ENCODE assay signal across 19 cellular contexts in the genomic region with DNA sequence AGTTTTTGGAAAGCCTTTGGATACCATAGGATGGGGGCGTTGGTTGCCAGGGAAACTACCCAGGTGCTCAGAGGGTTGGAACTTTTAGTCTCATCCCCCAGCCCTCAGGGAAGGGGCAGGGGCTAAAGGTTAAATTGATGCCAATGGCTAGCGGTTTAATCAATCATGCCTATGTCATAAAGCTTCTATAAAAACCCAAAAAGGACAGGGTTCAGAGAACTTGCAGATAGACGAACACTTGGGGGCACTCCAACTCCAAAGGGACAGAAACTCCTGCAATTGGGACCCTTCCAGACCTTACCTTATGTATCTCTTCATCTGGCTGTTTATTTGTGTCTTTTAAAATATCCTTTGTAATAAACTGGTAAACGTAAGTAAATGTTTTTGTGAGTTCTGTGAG. TPM values are rescaled to one million over a fixed set of nuclear protein-coding genes. Genes with fewer than 3 reads are reported as not detected.
DNase-seq lines count a peak whose midpoint lies in the region; ATAC-seq, FAIRE-seq and TF ChIP-seq lines count a peak whose summit lies in the region.
"Had no signal": no experiment of that assay in that cellular context is flagged by ENCODE, and none has a peak within 500 bp of the region (broad histone marks: within the 10 kb centered on the region; RNA-seq: fewer than 3 reads in every experiment).

No MANE protein-coding gene starts in this region.

- H3K4me1 ChIP-seq in endodermal cell (ENCODE audit: control insufficient read depth, insufficient read depth, low read length) = no peaks in the 10 kb centered on the region
- H3K4me1 ChIP-seq in gastroesophageal sphincter = no peaks in the 10 kb centered on the region
- H3K4me1 ChIP-seq: transverse colon had no signal

- peak; percentile 13 for TF ChIP-seq CTCF in D721Med (IDR thresholded peaks at IDR 0.05; ENCODE audit: insufficient read depth, missing control alignments)
- peak; percentile 49 for TF ChIP-seq CTCF in endodermal cell (conservative IDR thresholded peaks at IDR 0.05)
- TF ChIP-seq CTCF in gastroesophageal sphincter (IDR thresholded peaks at IDR 0.05) = no peak

- peaks cover 54% of the 10 kb centered on the region for H3K9me3 Mint-ChIP-seq in endodermal cell
- H3K9me3 Mint-ChIP-seq: natural killer cell had no signal

- no peak overlapping the region for H3K4me3 ChIP-seq in endodermal cell (ENCODE audit: low read length)
- no peak overlapping the region for H3K4me3 ChIP-seq in gastroesophageal sphincter
- H3K4me3 ChIP-seq: dorsolateral prefrontal cortex, transverse colon had no signal

- H3K9me3 ChIP-seq in endodermal cell (ENCODE audit: control insufficient read depth, low read length) = no peaks in the 10 kb centered on the region
- H3K9me3 ChIP-seq in gastroesophageal sphincter = no peaks in the 10 kb centered on the region
- H3K9me3 ChIP-seq: transverse colon had no signal

- H3K27me3 ChIP-seq in endodermal cell (ENCODE audit: control insufficient read depth, insufficient read depth, low read length, poor library complexity, severe bottlenecking) (no peaks in the 10 kb centered on the region), gastroesophageal sphincter (peaks cover 5% of the 10 kb centered on the region)
- H3K27me3 ChIP-seq: transverse colon had no signal

- H3K27me3 Mint-ChIP-seq in endodermal cell (ENCODE audit: insufficient read depth) = no peaks in the 10 kb centered on the region

- peaks cover 2% of the 10 kb centered on the region for H3K36me3 Mint-ChIP-seq in endodermal cell (ENCODE audit: low read depth)
- H3K36me3 Mint-ChIP-seq: activated CD8-positive, alpha-beta memory T cell treated with anti-CD3 and anti-CD28 coated beads, Interleukin-2, amount 10 ng/mL, durations not matched to agents 7 days and 5 days; natural killer cell had no signal

- no peak for ATAC-seq in gastroesophageal sphincter
- ATAC-seq: activated CD8-positive, alpha-beta memory T cell treated with anti-CD3 and anti-CD28 coated beads, Interleukin-2, amount 10 ng/mL, durations not matched to agents 7 days and 5 days; left colon; natural killer cell; stimulated activated naive CD8-positive, alpha-beta T cell treated with anti-CD3 and anti-CD28 coated beads, Interleukin-15, Interleukin-2, amounts not matched to agents 100 U/mL and 50 U/mL, for 24 hours had no signal

- H3K27ac ChIP-seq in endodermal cell (ENCODE audit: low read depth, low read length) (no peak overlapping the region), gastroesophageal sphincter (no peak overlapping the region)
- H3K27ac ChIP-seq: dorsolateral prefrontal cortex, epithelial cell of prostate, transverse colon had no signal

- H3K9ac ChIP-seq in endodermal cell (ENCODE audit: extremely low read depth, low read length, poor library complexity, severe bottlenecking) = no peak overlapping the region

- 0 to 43% methylated on average over 1 to 4 of the region's 4 CpGs for WGBS in endodermal cell (ENCODE audit: insufficient coverage in 1 of 2, insufficient read length in 1 of 2), 2 experiments
- 29 to 30% methylated on average over 3 of the region's 4 CpGs for WGBS in gastroesophageal sphincter (ENCODE audit: low coverage in 1 of 2), 2 donors

- DNase-seq in D721Med (ENCODE audit: insufficient read length, low spot score) (no peak), ELR (ENCODE audit: low read depth) (peak; percentile 17), NCI-H748 treated with DMSO at 0.1 percent for 48 hours (lab: John Stamatoyannopoulos, UW) (peak; percentile 0), endodermal cell (peak; percentile 52), occipital lobe (lab: John Stamatoyannopoulos, UW) (no peak)
- DNase-seq in stimulated activated CD4-positive, alpha-beta T cell treated with anti-CD3 and anti-CD28 coated beads, Interleukin-1b, Interleukin-23, amount 100 ng/mL, for 48 hours = no peak
- DNase-seq: activated CD8-positive, alpha-beta memory T cell treated with anti-CD3 and anti-CD28 coated beads, Interleukin-2, amount 10 ng/mL, durations not matched to agents 7 days and 5 days; AML-193; dorsolateral prefrontal cortex; GF-D8; HCEC 1CT; left colon; natural killer cell; NCI-H526 treated with DMSO at 0.1 percent for 48 hours; RPMI8226; stimulated activated naive CD8-positive, alpha-beta T cell treated with anti-CD3 and anti-CD28 coated beads, Interleukin-15, Interleukin-2, amounts not matched to agents 100 U/mL and 50 U/mL, for 24 hours; transverse colon had no signal

- FAIRE-seq in D721Med (lab: Jason Lieb, UNC) = no peak

- no peak for TF ChIP-seq POLR2A in gastroesophageal sphincter (IDR thresholded peaks at IDR 0.05)

- peaks cover 3% of the 10 kb centered on the region for H3K4me1 Mint-ChIP-seq in endodermal cell
- H3K4me1 Mint-ChIP-seq: activated CD8-positive, alpha-beta memory T cell treated with anti-CD3 and anti-CD28 coated beads, Interleukin-2, amount 10 ng/mL, durations not matched to agents 7 days and 5 days; natural killer cell had no signal

- H3K36me3 ChIP-seq in endodermal cell (ENCODE audit: control insufficient read depth, insufficient read depth, low read length) (no peaks in the 10 kb centered on the region), gastroesophageal sphincter (no peaks in the 10 kb centered on the region)
- H3K36me3 ChIP-seq: transverse colon had no signal

- H3K27ac Mint-ChIP-seq in endodermal cell = no peak overlapping the region
- H3K27ac Mint-ChIP-seq: activated CD8-positive, alpha-beta memory T cell treated with anti-CD3 and anti-CD28 coated beads, Interleukin-2, amount 10 ng/mL, durations not matched to agents 7 days and 5 days; natural killer cell had no signal

- no peak for TF ChIP-seq EP300 in gastroesophageal sphincter (IDR thresholded peaks at IDR 0.05)

- no peak overlapping the region for H3K4me3 Mint-ChIP-seq in endodermal cell
- H3K4me3 Mint-ChIP-seq: activated CD8-positive, alpha-beta memory T cell treated with anti-CD3 and anti-CD28 coated beads, Interleukin-2, amount 10 ng/mL, durations not matched to agents 7 days and 5 days; natural killer cell had no signal

RNA-seq across cellular contexts. Expression of a gene that starts 30.0 kb away (rescaled TPM):
- 1 to 10 TPM; 7.0 to 9.4 TPM for total RNA-seq in endodermal cell
- 16.5 TPM for polyA plus RNA-seq in endodermal cell (2013, experiment 1 of 2)
- polyA plus RNA-seq in endodermal cell (2013, experiment 2 of 2) = 14.7 TPM
- total RNA-seq in occipital lobe = 27.0 TPM
- 1 to 10 TPM in 2 of 4 donors, under 1 TPM in 2; 0.67 to 2.5 (median 0.99) TPM for total RNA-seq in gastroesophageal sphincter

Comparison
In these comparisons a context has a peak if more than half of its experiments do, and no peak if none do; other contexts are left out.
1. DNase-seq: peak in ELR (single experiment), NCI-H748 treated with DMSO at 0.1 percent for 48 hours (single experiment) and endodermal cell (single experiment); none in D721Med (single experiment), occipital lobe (single experiment) and stimulated activated CD4-positive, alpha-beta T cell treated with anti-CD3 and anti-CD28 coated beads, Interleukin-1b, Interleukin-23, amount 100 ng/mL, for 48 hours (single experiment).
2. CTCF ChIP-seq: peak in D721Med (single experiment) and endodermal cell (single experiment); none in gastroesophageal sphincter (0 of 4).